1 cellular context compared by ENCODE assay signal in the genomic region with DNA sequence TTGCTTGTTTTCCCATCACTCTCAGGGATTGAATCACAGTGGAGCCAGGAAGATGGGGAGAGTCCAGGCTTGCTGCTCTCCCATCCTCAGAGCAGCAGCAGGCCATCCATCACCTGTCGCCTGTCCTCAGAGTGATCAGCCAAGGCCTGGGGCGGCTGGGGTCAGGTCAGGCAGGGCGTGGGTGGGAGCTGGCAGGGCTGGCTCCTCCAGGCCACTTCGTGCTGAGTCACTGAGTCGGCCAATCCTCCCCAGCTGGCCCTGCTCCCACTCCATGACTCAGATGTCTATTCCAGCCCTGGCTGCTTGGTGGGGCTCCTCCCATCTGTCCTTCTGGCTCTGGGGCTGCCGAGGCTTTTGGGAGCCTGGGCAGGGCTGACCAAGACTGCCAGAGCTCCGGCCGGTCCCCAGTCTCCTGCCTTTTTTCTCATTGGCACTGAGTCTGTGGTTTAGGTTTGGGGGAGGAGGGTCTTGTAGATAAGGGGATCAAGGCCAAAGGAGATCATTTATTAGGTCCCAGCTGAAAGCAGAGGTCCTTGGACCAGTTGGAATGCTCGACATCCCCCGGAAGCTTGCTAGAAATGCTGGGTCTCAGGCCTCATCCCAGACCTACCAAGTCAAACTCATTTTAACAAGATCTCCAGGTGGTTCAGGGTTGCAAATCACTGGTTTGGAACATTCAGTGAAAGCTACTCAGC.
A peak's percentile ranks its signal among the peaks of the same experiment; 100 is the strongest.
TF ChIP-seq lines count a peak whose summit lies in the region.

No MANE protein-coding gene starts in this region.

TF ChIP-seq in HCT116, 20 proteins besides CTCF, POLR2A, EP300 and RAD21 (continued from another document):
- TF ChIP-seq FOSL1 (IDR thresholded peaks at IDR 0.05; ENCODE audit: low read depth) (peak; percentile 93), YY1 (IDR thresholded peaks at IDR 0.05; ENCODE audit: extremely low read depth, insufficient replicate concordance, low read depth, low read length) (no peak), TCF7L2 (IDR thresholded peaks at IDR 0.05; ENCODE audit: borderline replicate concordance, extremely low read depth, insufficient read depth, insufficient read length) (peak; percentile 22), SRF (IDR thresholded peaks at IDR 0.05; ENCODE audit: low read depth) (no peak)
